18 cellular contexts compared by ENCODE assay signal in genomic region chr2:10910625-10911024, GRCh38. TPM values are rescaled to one million over a fixed set of nuclear protein-coding genes. Genes with fewer than 3 reads are reported as not detected.
A peak's percentile ranks its signal among the peaks of the same experiment; 100 is the strongest.
DNase-seq lines count a peak whose midpoint lies in the region; ATAC-seq, FAIRE-seq and TF ChIP-seq lines count a peak whose summit lies in the region.
"Had no signal": no experiment of that assay in that cellular context is flagged by ENCODE, and none has a peak within 500 bp of the region (broad histone marks: within the 10 kb centered on the region; RNA-seq: fewer than 3 reads in every experiment).

No MANE protein-coding gene starts in this region.

- no peak overlapping the region for H3K56ac ChIP-seq in H9 (ENCODE audit: insufficient read length, low read depth, low read length)
- no peak overlapping the region for H3K56ac ChIP-seq in H1 (replicated peaks; ENCODE audit: insufficient read length, low read depth, low read length)

- H2BK120ac ChIP-seq in H9 (ENCODE audit: low read depth, low read length, poor library complexity, severe bottlenecking) (no peak overlapping the region), H1 (replicated peaks; ENCODE audit: low read depth, low read length) (no peak overlapping the region)

- H4K20me1 ChIP-seq in H9 (ENCODE audit: control insufficient read depth, insufficient read depth, insufficient read length) (no peaks in the 10 kb centered on the region), H1 (replicated peaks in 1 of 2; ENCODE audit: control insufficient read depth in 1 of 2, insufficient read depth in 2 of 2, low read length in 2 of 2) (peaks cover 3 to 7% of the 10 kb centered on the region in 2 experiments)

- no peak for TF ChIP-seq POLR2A in H1 (IDR thresholded peaks at IDR 0.05; ENCODE audit: control extremely low read depth in 1 of 2, low read depth in 2 of 2, low read length in 2 of 2)

- H3K27ac Mint-ChIP-seq in H9 (no peak overlapping the region), nephron progenitor cell (no peak overlapping the region)

- no peak overlapping the region for H2BK15ac ChIP-seq in H9 (ENCODE audit: low read depth, low read length)
- peak overlapping the region; percentile 92; the same call in 1 of the 2 replicates for H2BK15ac ChIP-seq in H1 (ENCODE audit: low read length)

- DNase-seq in BE2C, result no peak
- DNase-seq in H9, result peak; percentile 5
- DNase-seq in H1 (ENCODE audit: low read depth in 1 of 2, low spot score in 2 of 2), result no peak
- DNase-seq in nephron progenitor cell, result no peak
- DNase-seq in stimulated activated CD8-positive, alpha-beta memory T cell treated with anti-CD3 and anti-CD28 coated beads, Interleukin-4, amount 100 ng/mL, for 48 hours, result no peak
- DNase-seq in right cardiac atrium, result no peak
- DNase-seq: GF-D8, H7, NCI-H1105 treated with DMSO at 0.1 percent for 48 hours, NCI-H1930 had no signal

- H3K4me3 Mint-ChIP-seq in H9 (peak overlapping the region in 1 of 2 experiments; percentile 58; a peak in 4 of 5 replicates), nephron progenitor cell (peak overlapping the region; percentile 70)

- no peak overlapping the region for H2BK5ac ChIP-seq in H9 (ENCODE audit: insufficient read length, low read length)
- H2BK5ac ChIP-seq in H1 (ENCODE audit: low read depth, low read length), result no peak overlapping the region

- WGBS in H9 (ENCODE audit: extremely low coverage, insufficient read length, low lambda C conversion rate), result no CpG with 5 or more reads among the region's 11 CpGs
- WGBS in H1 (ENCODE audit: extremely low coverage in 1 of 2, insufficient coverage in 1 of 2, insufficient read length in 1 of 2, insufficient replicate concordance in 2 of 2, low coverage in 1 of 2, low lambda C conversion rate in 2 of 2, missing lambda C conversion rate in 1 of 2), 2 experiments, result 92% methylated on average over 11 of the region's 11 CpGs; no CpG with 5 or more reads in 1 of the 2 experiments
- WGBS in right cardiac atrium, result 82% methylated on average over 11 of the region's 11 CpGs

- H3K4me1 ChIP-seq in BE2C, result no peaks in the 10 kb centered on the region
- H3K4me1 ChIP-seq in H9 (ENCODE audit: insufficient read depth, low read length), result no peaks in the 10 kb centered on the region; the same call in 1 of the 2 replicates
- H3K4me1 ChIP-seq in H1 (replicated peaks in 1 of 4; ENCODE audit: control insufficient read depth in 3 of 4, insufficient read depth in 4 of 4, low read length in 3 of 4), result peaks cover 3 to 27% (median 8%) of the 10 kb centered on the region in 4 experiments
- H3K4me1 ChIP-seq in right cardiac atrium (ENCODE audit: control insufficient read depth, insufficient read depth, low read length), result no peaks in the 10 kb centered on the region

- no peak overlapping the region for H3K23ac ChIP-seq in H9 (ENCODE audit: insufficient read length, low read depth, low read length)
- H3K23ac ChIP-seq in H1 (ENCODE audit: insufficient read length), result no peak overlapping the region

- H2BK12ac ChIP-seq in H9 (ENCODE audit: insufficient read length, low read depth, low read length) (no peak overlapping the region), H1 (ENCODE audit: low read depth, low read length) (peak overlapping the region; percentile 92; the same call in 1 of the 2 replicates)

- H3K18ac ChIP-seq in H9 (ENCODE audit: insufficient read length, low read depth, low read length) (no peak overlapping the region), H1 (ENCODE audit: extremely low read depth, low read length) (no peak overlapping the region)

- H3K4me1 Mint-ChIP-seq in H9 (peaks cover 29 to 51% of the 10 kb centered on the region in 2 experiments), nephron progenitor cell (peaks cover 18% of the 10 kb centered on the region)

- no peak overlapping the region for H2BK20ac ChIP-seq in H9 (ENCODE audit: low read depth, low read length, poor library complexity, severe bottlenecking)
- 0 out of 2 replicates have a peak overlapping the region, but pooled peaks have one; percentile 21 for H2BK20ac ChIP-seq in H1 (ENCODE audit: low read length)

- H3K23me2 ChIP-seq in H9 (ENCODE audit: insufficient read length, low read depth, low read length, poor library complexity, severe bottlenecking), result no peaks in the 10 kb centered on the region
- peaks cover 10% of the 10 kb centered on the region; the same call in 1 of the 2 replicates for H3K23me2 ChIP-seq in H1 (ENCODE audit: low read depth, low read length)

- H3K9me3 Mint-ChIP-seq in H9 (peaks cover 2 to 8% of the 10 kb centered on the region in 2 experiments; a peak in 4 of 5 replicates), nephron progenitor cell (peaks cover 7% of the 10 kb centered on the region)

- TF ChIP-seq EP300 in H1 (IDR thresholded peaks at IDR 0.05; ENCODE audit: borderline replicate concordance in 1 of 2, low read depth in 2 of 2, low read length in 2 of 2), result no peak

- H4K5ac ChIP-seq in H9 (ENCODE audit: insufficient read length, low read depth, low read length), result no peak overlapping the region
- no peak overlapping the region for H4K5ac ChIP-seq in H1 (ENCODE audit: insufficient read length, low read depth, low read length)

- H3K36me3 Mint-ChIP-seq in H9 (ENCODE audit: insufficient read depth in 1 of 3, low read depth in 3 of 3) (peaks cover 0 to 9% (median 2%) of the 10 kb centered on the region in 3 experiments; a peak in 4 of 7 replicates), nephron progenitor cell (ENCODE audit: low read depth) (no peaks in the 10 kb centered on the region)

- H3K4me2 ChIP-seq in H9 (ENCODE audit: insufficient read depth, insufficient read length, low read length) (no peak overlapping the region), H1 (ENCODE audit: insufficient read depth in 1 of 2, low read depth in 2 of 2, low read length in 2 of 2) (no peak overlapping the region; a peak in 1 of 4 replicates)

- no peak for ATAC-seq in esophagus mucosa
- no peak for ATAC-seq in right cardiac atrium
- ATAC-seq in HG02678 (IDR thresholded peaks at IDR 0.05; ENCODE audit: unreplicated experiment), result no peak

- H3K79me1 ChIP-seq in H9 (ENCODE audit: insufficient read depth, low read depth, low read length, poor library complexity, severe bottlenecking) (no peaks in the 10 kb centered on the region), H1 (ENCODE audit: low read depth, low read length) (no peaks in the 10 kb centered on the region)

- H3K27me3 ChIP-seq in BE2C, result peaks cover 29% of the 10 kb centered on the region
- H3K27me3 ChIP-seq in H9 (ENCODE audit: insufficient read depth, low read length), result peaks cover 14% of the 10 kb centered on the region; the same call in 1 of the 2 replicates
- peaks cover 13 to 40% (median 29%) of the 10 kb centered on the region in 4 experiments; a peak in 6 of 7 replicates for H3K27me3 ChIP-seq in H1 (replicated peaks in 1 of 4; ENCODE audit: control insufficient read depth in 3 of 4, extremely low read depth in 1 of 4, insufficient read depth in 3 of 4, low read length in 3 of 4)
- no peaks in the 10 kb centered on the region for H3K27me3 ChIP-seq in right cardiac atrium (ENCODE audit: control insufficient read depth, insufficient read depth)

- H2AFZ ChIP-seq in H9 (ENCODE audit: low read length) (no peak overlapping the region), H1 (ENCODE audit: low read length) (no peak overlapping the region)
- H2AFZ ChIP-seq: PC-9 had no signal

- H2AK5ac ChIP-seq in H9 (ENCODE audit: insufficient read length, low read length) (no peak overlapping the region), H1 (ENCODE audit: low read depth, low read length) (no peak overlapping the region)

- H3K27ac ChIP-seq in H9 (ENCODE audit: insufficient read length, low read depth, low read length) (no peak overlapping the region), H1 (ENCODE audit: low read depth, low read length) (no peak overlapping the region), right cardiac atrium (ENCODE audit: low read length) (no peak overlapping the region)
- H3K27ac ChIP-seq: C4-2B, PC-9, SJSA1 had no signal

- H4K91ac ChIP-seq in H9 (ENCODE audit: insufficient read length, low read depth, low read length) (no peak overlapping the region), H1 (replicated peaks; ENCODE audit: insufficient read length, low read length) (no peak overlapping the region)

- H3K4ac ChIP-seq in H9 (ENCODE audit: low read depth, low read length) (no peak overlapping the region), H1 (replicated peaks; ENCODE audit: insufficient read length, low read depth, low read length) (no peak overlapping the region)

- H4K8ac ChIP-seq in H9 (replicated peaks; ENCODE audit: insufficient read length, low read depth, low read length) (no peak overlapping the region), H1 (ENCODE audit: extremely low read depth, insufficient read depth, low read length) (no peak overlapping the region)

- H3K9me3 ChIP-seq in BE2C, result no peaks in the 10 kb centered on the region
- H3K9me3 ChIP-seq in H9 (ENCODE audit: control insufficient read depth, low read depth, low read length), result no peaks in the 10 kb centered on the region
- peaks cover 0 to 4% of the 10 kb centered on the region in 2 experiments; a peak in 1 of 4 replicates for H3K9me3 ChIP-seq in H1 (ENCODE audit: insufficient read depth in 2 of 2, low read depth in 1 of 2, low read length in 1 of 2)
- H3K9me3 ChIP-seq in right cardiac atrium (ENCODE audit: control insufficient read depth, low read length), result no peaks in the 10 kb centered on the region

- CTCF ChIA-PET in H1 (lab: Charles Lee; ENCODE audit: partially characterized antibody), result interaction anchor here (0.5 to 13.4 kb wide), 38 partner anchors 10 to 222 kb away, joined by 3 to 234 read pairs (median 6); a partner anchor contains a TSS

- FAIRE-seq in H1 (lab: Jason Lieb, UNC), result no peak
- FAIRE-seq: GM12891, GM18507 had no signal

- TF ChIP-seq CTCF in BE2C (IDR thresholded peaks at IDR 0.05; ENCODE audit: low read depth, low read length) (0 out of 2 replicates have a peak, but pooled peaks have one; percentile 1), H9 (conservative IDR thresholded peaks at IDR 0.05) (no peak), H1 (IDR thresholded peaks at IDR 0.05; ENCODE audit: control extremely low read depth in 1 of 3, insufficient read depth in 1 of 3, low read depth in 1 of 3, low read length in 3 of 3) (no peak), nephron progenitor cell (IDR thresholded peaks at IDR 0.05) (no peak)

- no peak overlapping the region for H3T11ph ChIP-seq in H9 (ENCODE audit: low read length)

- H3K9ac ChIP-seq in H9 (ENCODE audit: extremely low read depth, insufficient read length, low read length) (no peak overlapping the region), H1 (replicated peaks in 1 of 4; ENCODE audit: extremely low read depth in 1 of 4, low read depth in 3 of 4, low read length in 3 of 4) (no peak overlapping the region)

- intact Hi-C loops in right cardiac atrium (cut with DNase I), result no loop called here

- H3K4me3 ChIP-seq in BE2C (ENCODE audit: low read depth, low read length) (no peak overlapping the region), H1 (ENCODE audit: extremely low read depth in 1 of 4, insufficient read depth in 2 of 4, low read depth in 3 of 4, low read length in 4 of 4) (no peak overlapping the region), right cardiac atrium (ENCODE audit: low read length) (no peak overlapping the region)
- H3K4me3 ChIP-seq: SJSA1 had no signal

- H3K14ac ChIP-seq in H9 (ENCODE audit: insufficient read depth, low read length) (no peak overlapping the region), H1 (ENCODE audit: insufficient read length) (no peak overlapping the region)

- POLR2A ChIA-PET in H1 (lab: Charles Lee; ENCODE audit: partially characterized antibody), result interaction anchor here (1.0 to 1.2 kb wide), 2 partner anchors 9 to 78 kb away, joined by 3 to 4 read pairs; no protein-coding TSS in a partner anchor

- H3K79me2 ChIP-seq in H9 (ENCODE audit: insufficient read depth, low read length), result no peaks in the 10 kb centered on the region
- H3K79me2 ChIP-seq in H1 (ENCODE audit: control insufficient read depth in 1 of 2, insufficient read depth in 2 of 2, low read length in 2 of 2), result no peaks in the 10 kb centered on the region

- TF ChIP-seq RAD21 in H1 (IDR thresholded peaks at IDR 0.05 in 1 of 2, conservative IDR thresholded peaks at IDR 0.05 in 1 of 2; ENCODE audit: low read depth in 2 of 2, low read length in 2 of 2), result no peak

- H3K27me3 Mint-ChIP-seq in H9 (ENCODE audit: low read depth), result peaks cover 44% of the 10 kb centered on the region
- peaks cover 68% of the 10 kb centered on the region for H3K27me3 Mint-ChIP-seq in nephron progenitor cell (ENCODE audit: low read depth, poor library complexity)

- no peaks in the 10 kb centered on the region for H3K36me3 ChIP-seq in BE2C
- no peaks in the 10 kb centered on the region; a peak in 1 of 8 replicates for H3K36me3 ChIP-seq in H1 (ENCODE audit: control insufficient read depth in 2 of 4, insufficient read depth in 4 of 4, low read length in 3 of 4)
- H3K36me3 ChIP-seq: SJSA1 had no signal

RNA-seq across cellular contexts. Expression of gene KCNF1, which starts 1.1 kb away (rescaled TPM):
- polyA plus RNA-seq in BE2C (2012; ENCODE audit: insufficient read depth, insufficient read length, low read depth), result not detected
- total RNA-seq in H9 (2021) (3.2 and 4.8 TPM in 2 replicates), esophagus mucosa (not detected), right cardiac atrium (under 1 TPM; 0.45 to 0.76 (median 0.58) TPM)
- 0.48 and 0.90 TPM in 2 replicates for total RNA-seq in H1 (2021; fragmentation: NEBNext Ultra II Directional; extraction: Animal tissue kit (Norgen Biotek cat#: 25700))
- polyA plus RNA-seq in H1 (2011; rRNA removed) (1.5 and 1.6 TPM in 2 replicates), right cardiac atrium (0.52 TPM)
- polyA plus RNA-seq in H1 (2011; cell fraction: cytosol; rRNA removed), result 1.4 TPM
- polyA plus RNA-seq in H1 (2011; cell fraction: nucleus; rRNA removed), result 1.4 TPM
- polyA plus RNA-seq in H1 (2012, experiment 1 of 2), result 0.74 to 0.92 TPM (median 0.86 TPM) in 4 replicates
- 0.71 TPM for polyA plus RNA-seq in H1 (2012, experiment 2 of 2)
- 1.0 TPM for polyA plus RNA-seq in H1 (2013, experiment 1 of 2)
- 1.2 TPM for polyA plus RNA-seq in H1 (2013, experiment 2 of 2)
- 0.68 and 1.6 TPM in 2 replicates for polyA minus RNA-seq in H1 (2011; rRNA and poly(A)+ RNA removed)
- polyA minus RNA-seq in H1 (2011; cell fraction: cytosol; rRNA and poly(A)+ RNA removed), result 0.95 TPM
- 1.4 TPM for polyA minus RNA-seq in H1 (2011; cell fraction: nucleus; rRNA and poly(A)+ RNA removed)
- total RNA-seq: Daoy had no signal
